In genomic region chr7:108459922-108460551, GRCh38 we compare ENCODE assay signal across 8 cellular contexts. TPM values are rescaled to one million over a fixed set of nuclear protein-coding genes. Genes with fewer than 3 reads are reported as not detected.
DNase-seq lines count a peak whose midpoint lies in the region; ATAC-seq and TF ChIP-seq lines count a peak whose summit lies in the region.

No MANE protein-coding gene starts in this region.

- TF ChIP-seq CTCF in cardiac fibroblast (IDR thresholded peaks at IDR 0.05; ENCODE audit: low read depth, low read length) = peak; percentile 65

- CTCF ChIA-PET in naive thymus-derived CD4-positive, alpha-beta T cell (lab: Charles Lee) = interaction anchor here (0.7 to 1.7 kb wide), 5 partner anchors 10 to 521 kb away, joined by 3 to 19 read pairs (median 8); no protein-coding TSS in a partner anchor

- DNase-seq in NCI-H1436 (lab: John Stamatoyannopoulos, UW) = peak; percentile 57
- no peak for DNase-seq in NCI-H1436 treated with DMSO at 0.1 percent for 48 hours (lab: John Stamatoyannopoulos, UW)
- peak; percentile 65 for DNase-seq in NCI-H748 (lab: John Stamatoyannopoulos, UW; ENCODE audit: unreplicated experiment)
- peak; percentile 63 to 65 for DNase-seq in cardiac fibroblast (ENCODE audit: low read depth in 2 of 2)
- peak in 5 of 9 donors; percentile 15 to 40 (median 26) for DNase-seq in naive thymus-derived CD4-positive, alpha-beta T cell
- DNase-seq in MG63 = no peak

- H3K4me1 Mint-ChIP-seq in naive thymus-derived CD4-positive, alpha-beta T cell = peaks cover 5 to 77% (median 64%) of the 10 kb centered on the region in 7 donors

- peak overlapping the region in 7 of 9 donors; percentile 2 to 68 (median 19) for H3K27ac Mint-ChIP-seq in naive thymus-derived CD4-positive, alpha-beta T cell

- peaks cover 0 to 4% (median 0%) of the 10 kb centered on the region in 3 experiments for H3K36me3 ChIP-seq in naive thymus-derived CD4-positive, alpha-beta T cell (ENCODE audit: control insufficient read depth in 2 of 3, insufficient read depth in 3 of 3, low read length in 3 of 3)
- H3K36me3 ChIP-seq in MG63 = no peaks in the 10 kb centered on the region

- ATAC-seq in HG03066 (IDR thresholded peaks at IDR 0.05; ENCODE audit: low read depth, unreplicated experiment) (peak; percentile 42), HG02588 (IDR thresholded peaks at IDR 0.05; ENCODE audit: unreplicated experiment) (no peak)
- peak; percentile 28 for ATAC-seq in naive thymus-derived CD4-positive, alpha-beta T cell

- peak overlapping the region in 1 of 10 donors; percentile 4 for H3K4me3 Mint-ChIP-seq in naive thymus-derived CD4-positive, alpha-beta T cell

- no peak overlapping the region for H3K27ac ChIP-seq in naive thymus-derived CD4-positive, alpha-beta T cell (ENCODE audit: low read depth, low read length)

- peaks cover 0 to 7% (median 0%) of the 10 kb centered on the region in 11 donors for H3K9me3 Mint-ChIP-seq in naive thymus-derived CD4-positive, alpha-beta T cell

- no peak overlapping the region for H3K4me3 ChIP-seq in cardiac fibroblast (replicated peaks in 1 of 2; ENCODE audit: low read depth in 2 of 2, low read length in 2 of 2)
- H3K4me3 ChIP-seq in naive thymus-derived CD4-positive, alpha-beta T cell (ENCODE audit: low read length) = no peak overlapping the region
- no peak overlapping the region for H3K4me3 ChIP-seq in MG63

- intact Hi-C loops in naive thymus-derived CD4-positive, alpha-beta T cell (cut with micrococcal nuclease) = loop anchor here in 1 of 2 donors (2.0 to 5.0 kb wide), 2 partner anchors 279 to 718 kb away; partner anchors contain the start of gene CBLL1

- POLR2A ChIA-PET in naive thymus-derived CD4-positive, alpha-beta T cell (lab: Charles Lee) = interaction anchor here (0.6 to 2.0 kb wide), 5 partner anchors 10 to 66 kb away, joined by 3 to 5 read pairs (median 4); partner anchors contain the start of gene PNPLA8

- H3K9me3 ChIP-seq in naive thymus-derived CD4-positive, alpha-beta T cell (ENCODE audit: control insufficient read depth in 2 of 3, low read length in 3 of 3) = no peaks in the 10 kb centered on the region
- no peaks in the 10 kb centered on the region for H3K9me3 ChIP-seq in MG63

- no peaks in the 10 kb centered on the region for H3K27me3 ChIP-seq in naive thymus-derived CD4-positive, alpha-beta T cell (ENCODE audit: control insufficient read depth in 2 of 2, insufficient read depth in 2 of 2, low read length in 2 of 2)
- H3K27me3 ChIP-seq in MG63 = peaks cover 5% of the 10 kb centered on the region; the same call in 1 of the 2 replicates

- peaks cover 0 to 3% (median 0%) of the 10 kb centered on the region in 5 donors for H3K36me3 Mint-ChIP-seq in naive thymus-derived CD4-positive, alpha-beta T cell

- H3K27me3 Mint-ChIP-seq in naive thymus-derived CD4-positive, alpha-beta T cell = peaks cover 22 to 42% (median 23%) of the 10 kb centered on the region in 5 donors

- peaks cover 0 to 23% of the 10 kb centered on the region in 2 donors for H3K4me1 ChIP-seq in naive thymus-derived CD4-positive, alpha-beta T cell (ENCODE audit: control insufficient read depth in 2 of 2, insufficient read depth in 2 of 2, low read length in 2 of 2)

RNA-seq across cellular contexts. Expression of gene NRCAM, which starts 3.8 kb away (rescaled TPM):
- 10 to 100 TPM in 1 of 5 experiments, 1 to 10 TPM in 3, not detected in 1; 5.2 to 13.6 (median 8.5) TPM for total RNA-seq in naive thymus-derived CD4-positive, alpha-beta T cell
- polyA plus RNA-seq in naive thymus-derived CD4-positive, alpha-beta T cell = 1 to 10 TPM; 2.1 to 2.8 TPM
- total RNA-seq in MG63 (2014; rRNA removed; shearing (Covaris generic); ENCODE audit: low replicate concordance) = 0.79 and 1.5 TPM in 2 replicates

Comparison
In these comparisons a context has a peak if more than half of its experiments do, and no peak if none do; other contexts are left out.
1. DNase-seq: peak in NCI-H1436 (single experiment), NCI-H748 (single experiment), cardiac fibroblast (2 of 2) and naive thymus-derived CD4-positive, alpha-beta T cell (5 of 9); none in NCI-H1436 treated with DMSO at 0.1 percent for 48 hours (single experiment) and MG63 (single experiment).